ENCODE assay signal across 20 cellular contexts in the genomic region with DNA sequence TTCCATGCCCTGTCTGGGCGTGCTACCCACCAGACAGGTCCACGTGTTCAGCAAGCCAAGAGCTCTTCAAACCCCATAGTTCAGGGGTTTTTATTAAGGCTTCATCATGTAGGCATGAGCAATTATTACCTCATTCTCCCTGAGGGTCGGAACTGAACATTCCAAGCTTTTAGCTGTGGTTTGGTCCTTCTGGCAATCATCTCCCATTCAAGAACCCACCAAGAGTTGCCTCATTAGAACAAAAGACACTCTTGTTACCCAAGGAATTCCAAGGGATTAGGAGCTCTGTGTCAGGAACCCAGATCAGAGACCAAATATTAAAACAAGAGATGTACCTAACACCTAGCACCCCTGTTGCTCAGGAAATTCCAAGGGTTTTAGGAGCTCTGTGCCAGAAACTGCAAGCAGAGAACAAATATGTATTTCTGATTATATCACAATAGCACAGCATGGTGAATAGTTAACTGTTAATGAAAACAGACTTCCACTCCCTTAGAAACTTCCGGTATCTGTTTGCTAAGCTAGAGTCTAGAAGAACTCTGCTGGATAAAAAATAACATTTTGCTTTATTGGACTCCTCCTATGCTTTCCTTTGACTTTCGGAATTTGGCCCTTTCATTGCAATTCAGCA.
DNase-seq lines count a peak whose midpoint lies in the region; ATAC-seq and TF ChIP-seq lines count a peak whose summit lies in the region.
"Had no signal": no experiment of that assay in that cellular context is flagged by ENCODE, and none has a peak within 500 bp of the region (broad histone marks: within the 10 kb centered on the region; RNA-seq: fewer than 3 reads in every experiment).

No MANE protein-coding gene starts in this region.

- H3K9me3 ChIP-seq in PC-3 (ENCODE audit: low read length) (no peaks in the 10 kb centered on the region), breast epithelium (no peaks in the 10 kb centered on the region), H9 (ENCODE audit: control insufficient read depth, low read depth, low read length) (no peaks in the 10 kb centered on the region), neural progenitor cell (ENCODE audit: low read depth) (no peaks in the 10 kb centered on the region), transverse colon (no peaks in the 10 kb centered on the region)
- H3K9me3 ChIP-seq: neutrophil, vagina had no signal

- no peak overlapping the region for H2BK120ac ChIP-seq in H9 (ENCODE audit: low read depth, low read length, poor library complexity, severe bottlenecking)

- BruUV-seq in PC-3 (replicated peaks; lab: Mats Ljungman, UMichigan): no TSS peak

- H3K27me3 ChIP-seq in PC-3 (ENCODE audit: low read length) (no peaks in the 10 kb centered on the region), breast epithelium (no peaks in the 10 kb centered on the region), H9 (ENCODE audit: insufficient read depth, low read length) (no peaks in the 10 kb centered on the region), neural progenitor cell (no peaks in the 10 kb centered on the region), transverse colon (no peaks in the 10 kb centered on the region)
- H3K27me3 ChIP-seq: neutrophil, vagina had no signal

- no peaks in the 10 kb centered on the region for H3K36me3 ChIP-seq in PC-3 (ENCODE audit: low read depth, low read length)
- H3K36me3 ChIP-seq in breast epithelium: no peaks in the 10 kb centered on the region
- H3K36me3 ChIP-seq in neural progenitor cell: no peaks in the 10 kb centered on the region
- H3K36me3 ChIP-seq in transverse colon: peaks cover 0 to 9% (median 0%) of the 10 kb centered on the region in 4 donors
- H3K36me3 ChIP-seq: neutrophil had no signal

- H4K20me1 ChIP-seq in PC-3 (ENCODE audit: low read length) (no peaks in the 10 kb centered on the region), H9 (ENCODE audit: control insufficient read depth, insufficient read depth, insufficient read length) (no peaks in the 10 kb centered on the region), neural progenitor cell (ENCODE audit: low read depth) (no peaks in the 10 kb centered on the region)

- no peaks in the 10 kb centered on the region for H3K9me2 ChIP-seq in PC-3 (replicated peaks; ENCODE audit: low read length)

- H3F3A ChIP-seq in PC-3 (ENCODE audit: low read length, unreplicated experiment) (no peaks in the 10 kb centered on the region), neural progenitor cell (ENCODE audit: low read depth) (no peaks in the 10 kb centered on the region)

- H3K4me3 ChIP-seq in PC-3 (ENCODE audit: low read length) (no peak overlapping the region), breast epithelium (no peak overlapping the region), neural progenitor cell (no peak overlapping the region), transverse colon (no peak overlapping the region)
- H3K4me3 ChIP-seq: vagina had no signal

- no peak overlapping the region for H2BK12ac ChIP-seq in H9 (ENCODE audit: insufficient read length, low read depth, low read length)

- intact Hi-C loops in PC-3 (cut with micrococcal nuclease): no loop called here
- intact Hi-C loops in breast epithelium (cut with DNase I; ENCODE audit: low total_unique reads): no loop called here
- intact Hi-C loops in transverse colon (cut with DNase I; ENCODE audit: low total_unique reads): no loop called here

- no peak overlapping the region for H2BK15ac ChIP-seq in H9 (ENCODE audit: low read depth, low read length)

- ATAC-seq in PC-3: peak; percentile 71
- ATAC-seq in activated T-cell treated with anti-CD3 and anti-CD28 coated beads, Interleukin-2, amount 50 U/mL, for 72 hours (replicated peaks in 1 of 2): no peak

- no peak overlapping the region for H3K23ac ChIP-seq in H9 (ENCODE audit: insufficient read length, low read depth, low read length)

- H3K4ac ChIP-seq in H9 (ENCODE audit: low read depth, low read length): no peak overlapping the region

- no peak overlapping the region for H2AK5ac ChIP-seq in H9 (ENCODE audit: insufficient read length, low read length)

- H4K91ac ChIP-seq in H9 (ENCODE audit: insufficient read length, low read depth, low read length): no peak overlapping the region

- TF ChIP-seq EP300 in transverse colon (IDR thresholded peaks at IDR 0.05; ENCODE audit: low read depth): no peak

- no peak overlapping the region for H2BK20ac ChIP-seq in H9 (ENCODE audit: low read depth, low read length, poor library complexity, severe bottlenecking)

- no peaks in the 10 kb centered on the region for H3K27me3 Mint-ChIP-seq in activated T-cell treated with anti-CD3 and anti-CD28 coated beads, Interleukin-2, amount 50 U/mL, for 72 hours (ENCODE audit: low read depth)
- H3K27me3 Mint-ChIP-seq in H9 (ENCODE audit: low read depth) (no peaks in the 10 kb centered on the region), neural progenitor cell (ENCODE audit: insufficient read depth, low read depth) (peaks cover 4% of the 10 kb centered on the region)
- H3K27me3 Mint-ChIP-seq: activated naive CD4-positive, alpha-beta T cell treated with anti-CD3 and anti-CD28 coated beads, Interleukin-2, amount 50 U/mL, for 24 hours; IgD-negative memory B cell had no signal

- no peak overlapping the region for H3K14ac ChIP-seq in H9 (ENCODE audit: insufficient read depth, low read length)

- H3K79me2 ChIP-seq in PC-3 (ENCODE audit: low read length): no peaks in the 10 kb centered on the region
- no peaks in the 10 kb centered on the region for H3K79me2 ChIP-seq in H9 (ENCODE audit: insufficient read depth, low read length)
- H3K79me2 ChIP-seq in neural progenitor cell (ENCODE audit: low read depth): no peaks in the 10 kb centered on the region

- no peak overlapping the region for H2BK5ac ChIP-seq in H9 (ENCODE audit: insufficient read length, low read length)

- no peak overlapping the region for H4K5ac ChIP-seq in H9 (ENCODE audit: insufficient read length, low read depth, low read length)

- in situ Hi-C loops in transverse colon (cut with MboI; ENCODE audit: low pct_ligation_motif_present in 1 of 4, low pct_unique_long_range_greater_than_20kb in 1 of 4, low sequenced_read_pairs in 3 of 4): no loop called here

- TF ChIP-seq POLR2A in breast epithelium (IDR thresholded peaks at IDR 0.05): no peak
- TF ChIP-seq POLR2A in transverse colon (IDR thresholded peaks at IDR 0.05): no peak

- H3K9ac ChIP-seq in PC-3 (ENCODE audit: low read length) (no peak overlapping the region), H9 (ENCODE audit: extremely low read depth, insufficient read length, low read length) (no peak overlapping the region), neural progenitor cell (no peak overlapping the region)

- H3K4me3 Mint-ChIP-seq in activated T-cell treated with anti-CD3 and anti-CD28 coated beads, Interleukin-2, amount 50 U/mL, for 72 hours: no peak overlapping the region
- H3K4me3 Mint-ChIP-seq in H9 (no peak overlapping the region), neural progenitor cell (no peak overlapping the region)
- H3K4me3 Mint-ChIP-seq: activated naive CD4-positive, alpha-beta T cell treated with anti-CD3 and anti-CD28 coated beads, Interleukin-2, amount 50 U/mL, for 24 hours; IgD-negative memory B cell had no signal

- no peaks in the 10 kb centered on the region for H3K9me3 Mint-ChIP-seq in activated T-cell treated with anti-CD3 and anti-CD28 coated beads, Interleukin-2, amount 50 U/mL, for 72 hours
- H3K9me3 Mint-ChIP-seq in H9 (no peaks in the 10 kb centered on the region), neural progenitor cell (no peaks in the 10 kb centered on the region)
- H3K9me3 Mint-ChIP-seq: activated naive CD4-positive, alpha-beta T cell treated with anti-CD3 and anti-CD28 coated beads, Interleukin-2, amount 50 U/mL, for 24 hours; IgD-negative memory B cell had no signal

- peak overlapping the region; percentile 42 for H3K27ac ChIP-seq in PC-3 (ENCODE audit: low read length)
- H3K27ac ChIP-seq in breast epithelium: peak overlapping the region; percentile 1 to 19
- H3K27ac ChIP-seq in H9 (ENCODE audit: insufficient read length, low read depth, low read length): no peak overlapping the region
- no peak overlapping the region for H3K27ac ChIP-seq in neural progenitor cell
- no peak overlapping the region for H3K27ac ChIP-seq in transverse colon
- H3K27ac ChIP-seq: neutrophil, vagina had no signal

- H3K4me2 ChIP-seq in PC-3 (ENCODE audit: low read length) (no peak overlapping the region), H9 (ENCODE audit: insufficient read depth, insufficient read length, low read length) (no peak overlapping the region), neural progenitor cell (no peak overlapping the region)

- TF ChIP-seq CTCF in PC-3 (conservative IDR thresholded peaks at IDR 0.05; ENCODE audit: low read depth, low read length) (no peak), breast epithelium (IDR thresholded peaks at IDR 0.05) (no peak), H9 (conservative IDR thresholded peaks at IDR 0.05) (no peak), neural progenitor cell (IDR thresholded peaks at IDR 0.05) (no peak), transverse colon (IDR thresholded peaks at IDR 0.05) (no peak)

- no peaks in the 10 kb centered on the region for H3K4me1 Mint-ChIP-seq in activated T-cell treated with anti-CD3 and anti-CD28 coated beads, Interleukin-2, amount 50 U/mL, for 72 hours (ENCODE audit: low read depth)
- H3K4me1 Mint-ChIP-seq in H9 (no peaks in the 10 kb centered on the region; a peak in 1 of 4 replicates), neural progenitor cell (peaks cover 14% of the 10 kb centered on the region)
- H3K4me1 Mint-ChIP-seq: activated naive CD4-positive, alpha-beta T cell treated with anti-CD3 and anti-CD28 coated beads, Interleukin-2, amount 50 U/mL, for 24 hours; IgD-negative memory B cell had no signal

- no peak overlapping the region for H3K18ac ChIP-seq in H9 (ENCODE audit: insufficient read length, low read depth, low read length)

- H3K79me1 ChIP-seq in H9 (ENCODE audit: insufficient read depth, low read depth, low read length, poor library complexity, severe bottlenecking): no peaks in the 10 kb centered on the region

- H3K4me1 ChIP-seq in PC-3 (ENCODE audit: insufficient read depth, low read length) (peaks cover 22% of the 10 kb centered on the region), breast epithelium (peaks cover 0 to 3% of the 10 kb centered on the region in 2 donors), H9 (ENCODE audit: insufficient read depth, low read length) (no peaks in the 10 kb centered on the region), neural progenitor cell (no peaks in the 10 kb centered on the region), transverse colon (no peaks in the 10 kb centered on the region)
- H3K4me1 ChIP-seq: vagina had no signal

- CTCF ChIA-PET in PC-3 (lab: Charles Lee): interaction anchor here (0.5 kb wide), 1 partner anchor 16 kb away, joined by 3 read pairs; no protein-coding TSS in a partner anchor

- H2AFZ ChIP-seq in PC-3 (ENCODE audit: low read length) (no peak overlapping the region), H9 (ENCODE audit: low read length) (no peak overlapping the region), neural progenitor cell (replicated peaks) (no peak overlapping the region)

- no peak overlapping the region for H3T11ph ChIP-seq in H9 (ENCODE audit: low read length)

- H3K23me2 ChIP-seq in H9 (ENCODE audit: insufficient read length, low read depth, low read length, poor library complexity, severe bottlenecking): no peaks in the 10 kb centered on the region

- POLR2A ChIA-PET in PC-3 (lab: Charles Lee; ENCODE audit: unreplicated experiment): no interaction called here

- H3K27ac Mint-ChIP-seq in activated T-cell treated with anti-CD3 and anti-CD28 coated beads, Interleukin-2, amount 50 U/mL, for 72 hours: no peak overlapping the region
- H3K27ac Mint-ChIP-seq in H9 (no peak overlapping the region), neural progenitor cell (no peak overlapping the region)
- H3K27ac Mint-ChIP-seq: activated naive CD4-positive, alpha-beta T cell treated with anti-CD3 and anti-CD28 coated beads, Interleukin-2, amount 50 U/mL, for 24 hours; IgD-negative memory B cell had no signal

- no peak overlapping the region for H4K8ac ChIP-seq in H9 (replicated peaks; ENCODE audit: insufficient read length, low read depth, low read length)

- peak; percentile 50 for DNase-seq in EH (ENCODE audit: low read depth)
- DNase-seq in PC-3: peak; percentile 84
- peak in 1 of 2 donors; percentile 24 for DNase-seq in breast epithelium (ENCODE audit: low spot score in 2 of 2)
- peak; percentile 67 for DNase-seq in kidney tubule cell (ENCODE audit: low spot score)
- no peak for DNase-seq in activated T-cell treated with anti-CD3 and anti-CD28 coated beads, Interleukin-2, amount 50 U/mL, for 72 hours
- DNase-seq in H9: no peak
- no peak for DNase-seq in neural progenitor cell (ENCODE audit: low spot score)
- DNase-seq in transverse colon: no peak
- DNase-seq: ACHN; activated CD4-positive, alpha-beta T cell treated with anti-CD3 and anti-CD28 coated beads, Interleukin-2, amount 50 U/mL, for 48 hours; DMS79; kidney; NCI-H2107; NCI-H82; stimulated activated CD4-positive, alpha-beta T cell treated with anti-CD3 and anti-CD28 coated beads, Interleukin-4, amount 100 ng/mL, for 24 hours; SW 1271 had no signal

- H3K36me3 Mint-ChIP-seq in activated T-cell treated with anti-CD3 and anti-CD28 coated beads, Interleukin-2, amount 50 U/mL, for 72 hours (ENCODE audit: insufficient read depth in 2 of 2): peaks cover 1 to 3% of the 10 kb centered on the region in 2 donors
- H3K36me3 Mint-ChIP-seq in H9 (ENCODE audit: insufficient read depth in 1 of 3, low read depth in 3 of 3): peaks cover 10 to 25% (median 11%) of the 10 kb centered on the region in 3 experiments; a peak in 5 of 7 replicates
- H3K36me3 Mint-ChIP-seq in neural progenitor cell: peaks cover 4% of the 10 kb centered on the region

- H3K56ac ChIP-seq in H9 (ENCODE audit: insufficient read length, low read depth, low read length): no peak overlapping the region

- no CpG with 5 or more reads among the region's 5 CpGs for WGBS in H9 (ENCODE audit: extremely low coverage, insufficient read length, low lambda C conversion rate)
- 77 to 86% methylated on average over 4 to 5 of the region's 5 CpGs for WGBS in transverse colon (ENCODE audit: low coverage in 1 of 2), 2 donors

Comparison
In these comparisons a context has a peak if more than half of its experiments do, and no peak if none do; other contexts are left out.
1. DNase-seq: peak in EH (single experiment), PC-3 (single experiment) and kidney tubule cell (single experiment); none in activated T-cell treated with anti-CD3 and anti-CD28 coated beads, Interleukin-2, amount 50 U/mL, for 72 hours (0 of 2), H9 (single experiment), neural progenitor cell (single experiment) and transverse colon (single experiment).
2. H3K27ac ChIP-seq: peak in PC-3 (single experiment) and breast epithelium (2 of 2); none in H9 (single experiment), neural progenitor cell (single experiment) and transverse colon (0 of 4).